Comparison of ENCODE assay signal across 1 cellular context in genomic region chr11:118907051-118907748, GRCh38.
A peak's percentile ranks its signal among the peaks of the same experiment; 100 is the strongest.
TF ChIP-seq lines count a peak whose summit lies in the region.

No MANE protein-coding gene starts in this region.

TF ChIP-seq in HepG2, 621 proteins besides CTCF, POLR2A, EP300 and RAD21 (continued from another document and continues in another):
- TF ChIP-seq GPBP1L1 (CRISPR knock-in tag; IDR thresholded peaks at IDR 0.05) (no peak), ATF4 (CRISPR knock-in tag; IDR thresholded peaks at IDR 0.05) (no peak), SMAD9 (CRISPR knock-in tag; IDR thresholded peaks at IDR 0.05) (no peak), ZNF766 (CRISPR knock-in tag; IDR thresholded peaks at IDR 0.05; ENCODE audit: borderline replicate concordance) (no peak), ZNF547 (CRISPR knock-in tag; IDR thresholded peaks at IDR 0.05) (no peak), ATF3 (CRISPR knock-in tag; IDR thresholded peaks at IDR 0.05) (peak; percentile 31; the same call in 1 of the 2 replicates), THRA (CRISPR knock-in tag; IDR thresholded peaks at IDR 0.05; ENCODE audit: borderline replicate concordance) (no peak), ZNF264 (CRISPR knock-in tag; IDR thresholded peaks at IDR 0.05) (no peak), ZNF878 (CRISPR knock-in tag; IDR thresholded peaks at IDR 0.05) (no peak), ZBTB43 (CRISPR knock-in tag; conservative IDR thresholded peaks at IDR 0.05) (no peak), BRD4 (CRISPR knock-in tag; IDR thresholded peaks at IDR 0.05) (no peak), ZNF10 (CRISPR knock-in tag; IDR thresholded peaks at IDR 0.05; ENCODE audit: borderline replicate concordance, low read depth) (no peak), RBFOX2 (IDR thresholded peaks at IDR 0.05; ENCODE audit: low read depth, low read length) (peak; percentile 51; the same call in 1 of the 2 replicates), MZF1 (CRISPR knock-in tag; IDR thresholded peaks at IDR 0.05; ENCODE audit: borderline replicate concordance) (no peak), POLR2AphosphoS5 (IDR thresholded peaks at IDR 0.05; ENCODE audit: low read depth, low read length) (no peak), ZNF552 (CRISPR knock-in tag; IDR thresholded peaks at IDR 0.05; ENCODE audit: borderline replicate concordance) (no peak), THAP8 (CRISPR knock-in tag; IDR thresholded peaks at IDR 0.05; ENCODE audit: borderline replicate concordance) (no peak), ZNF280D (CRISPR knock-in tag; IDR thresholded peaks at IDR 0.05) (no peak), SSRP1 (CRISPR knock-in tag; IDR thresholded peaks at IDR 0.05) (peak; percentile 71; the same call in 1 of the 2 replicates), HNRNPH1 (optimal IDR thresholded peaks at IDR 0.05; ENCODE audit: low read depth, low read length) (no peak), ZNF3 (CRISPR knock-in tag; IDR thresholded peaks at IDR 0.05) (no peak), FOXP1 (IDR thresholded peaks at IDR 0.05) (no peak), FOXP1 (CRISPR knock-in tag; IDR thresholded peaks at IDR 0.05) (no peak), NFYC (CRISPR knock-in tag; IDR thresholded peaks at IDR 0.05) (peak; percentile 30; the same call in 1 of the 2 replicates), TEAD3 (CRISPR knock-in tag; optimal IDR thresholded peaks at IDR 0.05; ENCODE audit: borderline replicate concordance) (peak; percentile 56), DZIP1 (CRISPR knock-in tag; IDR thresholded peaks at IDR 0.05) (no peak), GATAD1 (CRISPR knock-in tag; IDR thresholded peaks at IDR 0.05) (peak; percentile 69), HNRNPUL1 (IDR thresholded peaks at IDR 0.05; ENCODE audit: low read depth, low read length) (no peak), BCL6 (CRISPR knock-in tag; IDR thresholded peaks at IDR 0.05) (no peak), ZNF562 (CRISPR knock-in tag; IDR thresholded peaks at IDR 0.05; ENCODE audit: borderline replicate concordance) (no peak), ARNTL (CRISPR knock-in tag; IDR thresholded peaks at IDR 0.05) (no peak), ZNF549 (CRISPR knock-in tag; IDR thresholded peaks at IDR 0.05) (no peak), DDIT3 (CRISPR knock-in tag; IDR thresholded peaks at IDR 0.05) (no peak), ZFP36 (IDR thresholded peaks at IDR 0.05; ENCODE audit: borderline replicate concordance, low read depth, low read length, partially characterized antibody) (no peak), GZF1 (CRISPR knock-in tag; IDR thresholded peaks at IDR 0.05) (no peak), ZNF513 (CRISPR knock-in tag; conservative IDR thresholded peaks at IDR 0.05) (no peak), PHF5A (CRISPR knock-in tag; IDR thresholded peaks at IDR 0.05; ENCODE audit: low read depth, unreplicated experiment) (peak; percentile 51), ZNF142 (CRISPR knock-in tag; IDR thresholded peaks at IDR 0.05) (no peak), SMARCE1 (IDR thresholded peaks at IDR 0.05; ENCODE audit: borderline replicate concordance) (no peak), SALL2 (CRISPR knock-in tag; IDR thresholded peaks at IDR 0.05) (no peak), JDP2 (CRISPR knock-in tag; IDR thresholded peaks at IDR 0.05; ENCODE audit: borderline replicate concordance) (no peak), MAFG (CRISPR knock-in tag; IDR thresholded peaks at IDR 0.05) (no peak), CAMTA2 (CRISPR knock-in tag; IDR thresholded peaks at IDR 0.05; ENCODE audit: borderline replicate concordance) (no peak), ZSCAN29 (CRISPR knock-in tag; conservative IDR thresholded peaks at IDR 0.05) (no peak)
